In genomic region chr5:7392401-7393024, GRCh38 we compare ENCODE assay signal across 1 cellular context.
TF ChIP-seq lines count a peak whose summit lies in the region.

No MANE protein-coding gene starts in this region.

TF ChIP-seq in Ishikawa, 13 proteins besides CTCF, POLR2A, EP300 and RAD21 (continued from another document):
- TF ChIP-seq, protein P1, sequence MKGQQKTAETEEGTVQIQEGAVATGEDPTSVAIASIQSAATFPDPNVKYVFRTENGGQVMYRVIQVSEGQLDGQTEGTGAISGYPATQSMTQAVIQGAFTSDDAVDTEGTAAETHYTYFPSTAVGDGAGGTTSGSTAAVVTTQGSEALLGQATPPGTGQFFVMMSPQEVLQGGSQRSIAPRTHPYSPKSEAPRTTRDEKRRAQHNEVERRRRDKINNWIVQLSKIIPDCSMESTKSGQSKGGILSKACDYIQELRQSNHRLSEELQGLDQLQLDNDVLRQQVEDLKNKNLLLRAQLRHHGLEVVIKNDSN (IDR thresholded peaks at IDR 0.05): no peak
- TF ChIP-seq CREB1 (IDR thresholded peaks at IDR 0.05; ENCODE audit: low read depth): no peak
- TF ChIP-seq NFIC (IDR thresholded peaks at IDR 0.05): no peak
TF ChIP-seq in Ishikawa: peak in this region for 0.
